ENCODE assay signal across 1 cellular context in the genomic region with DNA sequence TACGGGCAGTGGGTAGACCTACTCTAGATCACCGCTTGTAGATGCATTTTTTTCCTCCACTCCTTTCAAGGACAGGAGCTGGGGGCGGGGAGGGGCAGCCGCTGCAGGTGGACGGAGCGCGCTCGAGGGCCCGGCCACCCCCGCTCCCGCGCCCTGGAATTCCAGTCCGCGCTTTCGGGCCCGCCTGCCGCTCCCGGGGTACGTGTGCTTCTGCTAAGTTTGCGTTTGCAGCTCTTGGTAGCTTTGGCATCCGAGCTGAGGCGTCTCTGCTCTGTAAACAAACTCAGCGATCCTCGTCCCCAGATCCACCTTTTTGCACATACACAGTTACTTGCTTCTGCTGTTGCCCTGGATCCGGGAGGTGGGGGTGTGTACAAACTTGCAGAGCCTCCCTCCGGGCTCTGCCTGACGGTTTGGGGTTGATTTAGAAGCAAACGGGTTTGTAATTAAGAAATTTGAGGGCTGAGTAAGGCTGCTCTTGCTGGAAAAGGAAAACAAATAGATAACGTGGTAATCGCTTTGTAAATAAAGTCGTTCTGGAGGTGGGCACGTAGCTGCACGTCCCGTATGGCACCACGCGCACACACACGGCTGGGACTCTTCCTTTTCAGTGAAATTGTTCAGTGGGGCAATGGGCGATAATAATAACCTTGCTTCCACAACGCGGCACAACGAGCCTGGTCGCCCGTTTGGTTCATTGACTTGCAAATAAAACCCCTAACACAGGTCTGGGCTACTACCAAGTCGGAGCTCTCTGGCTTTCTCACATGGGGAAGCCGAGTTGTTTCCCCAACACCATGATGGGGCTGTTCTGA.
A peak's percentile ranks its signal among the peaks of the same experiment; 100 is the strongest.
TF ChIP-seq lines count a peak whose summit lies in the region.

No MANE protein-coding gene starts in this region.

TF ChIP-seq in WTC11, 78 proteins besides CTCF, POLR2A, EP300 and RAD21 (continued from another document and continues in another):
- TF ChIP-seq, protein P1, sequence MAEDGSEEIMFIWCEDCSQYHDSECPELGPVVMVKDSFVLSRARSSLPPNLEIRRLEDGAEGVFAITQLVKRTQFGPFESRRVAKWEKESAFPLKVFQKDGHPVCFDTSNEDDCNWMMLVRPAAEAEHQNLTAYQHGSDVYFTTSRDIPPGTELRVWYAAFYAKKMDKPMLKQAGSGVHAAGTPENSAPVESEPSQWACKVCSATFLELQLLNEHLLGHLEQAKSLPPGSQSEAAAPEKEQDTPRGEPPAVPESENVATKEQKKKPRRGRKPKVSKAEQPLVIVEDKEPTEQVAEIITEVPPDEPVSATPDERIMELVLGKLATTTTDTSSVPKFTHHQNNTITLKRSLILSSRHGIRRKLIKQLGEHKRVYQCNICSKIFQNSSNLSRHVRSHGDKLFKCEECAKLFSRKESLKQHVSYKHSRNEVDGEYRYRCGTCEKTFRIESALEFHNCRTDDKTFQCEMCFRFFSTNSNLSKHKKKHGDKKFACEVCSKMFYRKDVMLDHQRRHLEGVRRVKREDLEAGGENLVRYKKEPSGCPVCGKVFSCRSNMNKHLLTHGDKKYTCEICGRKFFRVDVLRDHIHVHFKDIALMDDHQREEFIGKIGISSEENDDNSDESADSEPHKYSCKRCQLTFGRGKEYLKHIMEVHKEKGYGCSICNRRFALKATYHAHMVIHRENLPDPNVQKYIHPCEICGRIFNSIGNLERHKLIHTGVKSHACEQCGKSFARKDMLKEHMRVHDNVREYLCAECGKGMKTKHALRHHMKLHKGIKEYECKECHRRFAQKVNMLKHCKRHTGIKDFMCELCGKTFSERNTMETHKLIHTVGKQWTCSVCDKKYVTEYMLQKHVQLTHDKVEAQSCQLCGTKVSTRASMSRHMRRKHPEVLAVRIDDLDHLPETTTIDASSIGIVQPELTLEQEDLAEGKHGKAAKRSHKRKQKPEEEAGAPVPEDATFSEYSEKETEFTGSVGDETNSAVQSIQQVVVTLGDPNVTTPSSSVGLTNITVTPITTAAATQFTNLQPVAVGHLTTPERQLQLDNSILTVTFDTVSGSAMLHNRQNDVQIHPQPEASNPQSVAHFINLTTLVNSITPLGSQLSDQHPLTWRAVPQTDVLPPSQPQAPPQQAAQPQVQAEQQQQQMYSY (CRISPR knock-in tag; IDR thresholded peaks at IDR 0.05) = peak; percentile 99
- TF ChIP-seq GABPB1 (CRISPR knock-in tag; IDR thresholded peaks at IDR 0.05) = peak; percentile 83; the same call in 1 of the 2 replicates
- no peak for TF ChIP-seq NR1H2 (CRISPR knock-in tag; IDR thresholded peaks at IDR 0.05)
- TF ChIP-seq FOXJ3 (CRISPR knock-in tag; IDR thresholded peaks at IDR 0.05; ENCODE audit: borderline replicate concordance) = no peak
- no peak for TF ChIP-seq JAZF1 (CRISPR knock-in tag; IDR thresholded peaks at IDR 0.05)
- no peak for TF ChIP-seq TP53 (CRISPR knock-in tag; IDR thresholded peaks at IDR 0.05)
- TF ChIP-seq, protein P2, sequence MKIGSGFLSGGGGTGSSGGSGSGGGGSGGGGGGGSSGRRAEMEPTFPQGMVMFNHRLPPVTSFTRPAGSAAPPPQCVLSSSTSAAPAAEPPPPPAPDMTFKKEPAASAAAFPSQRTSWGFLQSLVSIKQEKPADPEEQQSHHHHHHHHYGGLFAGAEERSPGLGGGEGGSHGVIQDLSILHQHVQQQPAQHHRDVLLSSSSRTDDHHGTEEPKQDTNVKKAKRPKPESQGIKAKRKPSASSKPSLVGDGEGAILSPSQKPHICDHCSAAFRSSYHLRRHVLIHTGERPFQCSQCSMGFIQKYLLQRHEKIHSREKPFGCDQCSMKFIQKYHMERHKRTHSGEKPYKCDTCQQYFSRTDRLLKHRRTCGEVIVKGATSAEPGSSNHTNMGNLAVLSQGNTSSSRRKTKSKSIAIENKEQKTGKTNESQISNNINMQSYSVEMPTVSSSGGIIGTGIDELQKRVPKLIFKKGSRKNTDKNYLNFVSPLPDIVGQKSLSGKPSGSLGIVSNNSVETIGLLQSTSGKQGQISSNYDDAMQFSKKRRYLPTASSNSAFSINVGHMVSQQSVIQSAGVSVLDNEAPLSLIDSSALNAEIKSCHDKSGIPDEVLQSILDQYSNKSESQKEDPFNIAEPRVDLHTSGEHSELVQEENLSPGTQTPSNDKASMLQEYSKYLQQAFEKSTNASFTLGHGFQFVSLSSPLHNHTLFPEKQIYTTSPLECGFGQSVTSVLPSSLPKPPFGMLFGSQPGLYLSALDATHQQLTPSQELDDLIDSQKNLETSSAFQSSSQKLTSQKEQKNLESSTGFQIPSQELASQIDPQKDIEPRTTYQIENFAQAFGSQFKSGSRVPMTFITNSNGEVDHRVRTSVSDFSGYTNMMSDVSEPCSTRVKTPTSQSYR (CRISPR knock-in tag; IDR thresholded peaks at IDR 0.05) = no peak
- TF ChIP-seq FOXK1 (CRISPR knock-in tag; IDR thresholded peaks at IDR 0.05) = peak; percentile 90
- TF ChIP-seq, protein P3, sequence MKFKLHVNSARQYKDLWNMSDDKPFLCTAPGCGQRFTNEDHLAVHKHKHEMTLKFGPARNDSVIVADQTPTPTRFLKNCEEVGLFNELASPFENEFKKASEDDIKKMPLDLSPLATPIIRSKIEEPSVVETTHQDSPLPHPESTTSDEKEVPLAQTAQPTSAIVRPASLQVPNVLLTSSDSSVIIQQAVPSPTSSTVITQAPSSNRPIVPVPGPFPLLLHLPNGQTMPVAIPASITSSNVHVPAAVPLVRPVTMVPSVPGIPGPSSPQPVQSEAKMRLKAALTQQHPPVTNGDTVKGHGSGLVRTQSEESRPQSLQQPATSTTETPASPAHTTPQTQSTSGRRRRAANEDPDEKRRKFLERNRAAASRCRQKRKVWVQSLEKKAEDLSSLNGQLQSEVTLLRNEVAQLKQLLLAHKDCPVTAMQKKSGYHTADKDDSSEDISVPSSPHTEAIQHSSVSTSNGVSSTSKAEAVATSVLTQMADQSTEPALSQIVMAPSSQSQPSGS (CRISPR knock-in tag; IDR thresholded peaks at IDR 0.05; ENCODE audit: borderline replicate concordance, low read depth) = no peak
- TF ChIP-seq IRF2 (CRISPR knock-in tag; IDR thresholded peaks at IDR 0.05; ENCODE audit: borderline replicate concordance, low read depth) = no peak
- TF ChIP-seq PRRX2 (CRISPR knock-in tag; IDR thresholded peaks at IDR 0.05) = no peak
- TF ChIP-seq ZNF232 (CRISPR knock-in tag; IDR thresholded peaks at IDR 0.05) = no peak
- TF ChIP-seq ETV6 (CRISPR knock-in tag; IDR thresholded peaks at IDR 0.05) = no peak
- no peak for TF ChIP-seq NFE2L1 (CRISPR knock-in tag; IDR thresholded peaks at IDR 0.05)
- TF ChIP-seq ZNF532 (CRISPR knock-in tag; IDR thresholded peaks at IDR 0.05; ENCODE audit: borderline replicate concordance) = no peak
- TF ChIP-seq IRF1 (CRISPR knock-in tag; IDR thresholded peaks at IDR 0.05) = no peak
- TF ChIP-seq ZNF138 (CRISPR knock-in tag; conservative IDR thresholded peaks at IDR 0.05) = no peak
- no peak for TF ChIP-seq MXD4 (CRISPR knock-in tag; IDR thresholded peaks at IDR 0.05; ENCODE audit: borderline replicate concordance)
- no peak for TF ChIP-seq E2F4 (CRISPR knock-in tag; IDR thresholded peaks at IDR 0.05; ENCODE audit: borderline replicate concordance, low read depth)
- peak; percentile 58; the same call in 1 of the 2 replicates for TF ChIP-seq FOXP1 (CRISPR knock-in tag; IDR thresholded peaks at IDR 0.05; ENCODE audit: borderline replicate concordance)
- TF ChIP-seq KAT7 (CRISPR knock-in tag; IDR thresholded peaks at IDR 0.05; ENCODE audit: borderline replicate concordance) = no peak
- TF ChIP-seq NR2C2 (CRISPR knock-in tag; IDR thresholded peaks at IDR 0.05) = no peak
- TF ChIP-seq, protein P4, sequence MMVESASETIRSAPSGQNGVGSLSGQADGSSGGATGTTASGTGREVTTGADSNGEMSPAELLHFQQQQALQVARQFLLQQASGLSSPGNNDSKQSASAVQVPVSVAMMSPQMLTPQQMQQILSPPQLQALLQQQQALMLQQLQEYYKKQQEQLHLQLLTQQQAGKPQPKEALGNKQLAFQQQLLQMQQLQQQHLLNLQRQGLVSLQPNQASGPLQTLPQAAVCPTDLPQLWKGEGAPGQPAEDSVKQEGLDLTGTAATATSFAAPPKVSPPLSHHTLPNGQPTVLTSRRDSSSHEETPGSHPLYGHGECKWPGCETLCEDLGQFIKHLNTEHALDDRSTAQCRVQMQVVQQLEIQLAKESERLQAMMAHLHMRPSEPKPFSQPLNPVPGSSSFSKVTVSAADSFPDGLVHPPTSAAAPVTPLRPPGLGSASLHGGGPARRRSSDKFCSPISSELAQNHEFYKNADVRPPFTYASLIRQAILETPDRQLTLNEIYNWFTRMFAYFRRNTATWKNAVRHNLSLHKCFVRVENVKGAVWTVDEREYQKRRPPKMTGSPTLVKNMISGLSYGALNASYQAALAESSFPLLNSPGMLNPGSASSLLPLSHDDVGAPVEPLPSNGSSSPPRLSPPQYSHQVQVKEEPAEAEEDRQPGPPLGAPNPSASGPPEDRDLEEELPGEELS (CRISPR knock-in tag; IDR thresholded peaks at IDR 0.05) = peak; percentile 17; the same call in 1 of the 2 replicates
- no peak for TF ChIP-seq ELF4 (CRISPR knock-in tag; IDR thresholded peaks at IDR 0.05; ENCODE audit: low read depth)
- TF ChIP-seq ATF1 (CRISPR knock-in tag; IDR thresholded peaks at IDR 0.05) = no peak
- 0 out of 2 replicates have a peak, but pooled peaks have one; percentile 32 for TF ChIP-seq HMGXB4 (CRISPR knock-in tag; IDR thresholded peaks at IDR 0.05)
- TF ChIP-seq E2F5 (CRISPR knock-in tag; IDR thresholded peaks at IDR 0.05) = 0 out of 2 replicates have a peak, but pooled peaks have one; percentile 24
- no peak for TF ChIP-seq CREB1 (CRISPR knock-in tag; IDR thresholded peaks at IDR 0.05)
- no peak; the same call in 1 of the 2 replicates for TF ChIP-seq MYBL2 (CRISPR knock-in tag; IDR thresholded peaks at IDR 0.05)
- no peak for TF ChIP-seq RELA (CRISPR knock-in tag; IDR thresholded peaks at IDR 0.05; ENCODE audit: borderline replicate concordance)
- 0 out of 2 replicates have a peak, but pooled peaks have one; percentile 2 for TF ChIP-seq ZNF121 (CRISPR knock-in tag; IDR thresholded peaks at IDR 0.05)
- no peak for TF ChIP-seq HMGA2 (CRISPR knock-in tag; IDR thresholded peaks at IDR 0.05)
- TF ChIP-seq ZBTB43 (CRISPR knock-in tag; IDR thresholded peaks at IDR 0.05) = peak; percentile 31; the same call in 1 of the 2 replicates
